8 cellular contexts compared by ENCODE assay signal in the genomic region with DNA sequence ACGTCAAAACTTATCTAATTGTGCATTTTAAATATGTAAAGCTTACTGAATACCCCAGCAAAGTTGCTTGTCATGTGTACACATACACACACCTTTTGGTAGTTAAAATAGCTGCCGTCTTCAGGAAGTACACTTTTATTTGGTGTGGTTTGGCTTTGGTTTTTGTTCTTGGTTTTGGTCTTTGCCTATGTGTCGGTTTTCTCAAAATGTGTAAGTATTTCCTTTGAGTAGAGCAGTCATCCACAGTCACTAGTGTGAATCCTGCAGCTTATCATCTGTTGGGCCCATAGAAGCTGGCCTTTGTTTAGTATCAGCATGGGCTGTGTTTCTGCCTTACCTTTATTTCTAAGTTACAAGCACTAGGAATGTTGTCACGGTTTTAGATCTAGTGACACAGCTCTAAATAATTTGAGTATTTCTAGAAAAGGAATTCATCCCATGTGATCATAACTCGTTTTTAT. TPM values are rescaled to one million over a fixed set of nuclear protein-coding genes. Genes with fewer than 3 reads are reported as not detected.
DNase-seq lines count a peak whose midpoint lies in the region; ATAC-seq and TF ChIP-seq lines count a peak whose summit lies in the region.

No MANE protein-coding gene starts in this region.

- H3K4me1 ChIP-seq in GM23338 (ENCODE audit: insufficient read depth): peaks cover 38% of the 10 kb centered on the region

- no peak overlapping the region for H3K27ac ChIP-seq in GM23338 (ENCODE audit: low read depth)

- H3K9me2 ChIP-seq in GM23338 (ENCODE audit: insufficient read depth): no peaks in the 10 kb centered on the region

- TF ChIP-seq CTCF in GM23338 (conservative IDR thresholded peaks at IDR 0.05; ENCODE audit: low read depth in 2 of 2): no peak

- no peaks in the 10 kb centered on the region for H3K27me3 ChIP-seq in GM23338 (ENCODE audit: insufficient read depth)

- POLR2A ChIA-PET in naive thymus-derived CD8-positive, alpha-beta T cell (lab: Charles Lee): interaction anchor here (0.8 to 3.1 kb wide), 5 partner anchors 10 to 365 kb away, joined by 3 to 39 read pairs (median 3); partner anchors contain the start of gene GDI2

- H3K36me3 Mint-ChIP-seq in GM23338 (ENCODE audit: low read depth): peaks cover 10% of the 10 kb centered on the region
- H3K36me3 Mint-ChIP-seq in naive thymus-derived CD8-positive, alpha-beta T cell: peaks cover 0 to 13% (median 0%) of the 10 kb centered on the region in 3 donors

- H3K36me3 ChIP-seq in GM23338 (ENCODE audit: insufficient read depth): peaks cover 6% of the 10 kb centered on the region

- H3K4me3 Mint-ChIP-seq in GM23338: peak overlapping the region; percentile 84
- H3K4me3 Mint-ChIP-seq in naive thymus-derived CD8-positive, alpha-beta T cell: peak overlapping the region; percentile 76 to 94 (median 89)

- no peak for DNase-seq in GM23338 (ENCODE audit: low spot score)
- DNase-seq in M059J (ENCODE audit: low read depth): peak; percentile 12
- peak; percentile 46 for DNase-seq in dermis blood vessel endothelial cell
- peak in 5 of 10 donors; percentile 16 to 78 (median 59) for DNase-seq in naive thymus-derived CD8-positive, alpha-beta T cell
- DNase-seq in cortex of kidney (lab: John Stamatoyannopoulos, UW): no peak
- no peak for DNase-seq in germinal center (ENCODE audit: low spot score)
- no peak for DNase-seq in GOT3 (lab: John Stamatoyannopoulos, UW)

- peak overlapping the region; percentile 55 for H3K4me3 ChIP-seq in GM23338

- H3K27ac Mint-ChIP-seq in GM23338: peak overlapping the region; percentile 15; the same call in 1 of the 2 replicates
- peak overlapping the region in 7 of 10 donors; percentile 2 to 82 (median 39) for H3K27ac Mint-ChIP-seq in naive thymus-derived CD8-positive, alpha-beta T cell

- H3K9me3 Mint-ChIP-seq in GM23338: no peaks in the 10 kb centered on the region
- H3K9me3 Mint-ChIP-seq in naive thymus-derived CD8-positive, alpha-beta T cell: no peaks in the 10 kb centered on the region

- no peaks in the 10 kb centered on the region for H3F3A ChIP-seq in GM23338 (replicated peaks; ENCODE audit: low read depth)

- no peak overlapping the region for H2AFZ ChIP-seq in GM23338

- no peaks in the 10 kb centered on the region for H3K27me3 Mint-ChIP-seq in GM23338 (ENCODE audit: insufficient read depth, low read depth, poor library complexity)
- no peaks in the 10 kb centered on the region for H3K27me3 Mint-ChIP-seq in naive thymus-derived CD8-positive, alpha-beta T cell

- TF ChIP-seq POLR2A in GM18505 (IDR thresholded peaks at IDR 0.05; ENCODE audit: borderline replicate concordance, extremely low read depth, insufficient read depth, insufficient read length): no peak

- peaks cover 65% of the 10 kb centered on the region for H3K79me2 ChIP-seq in GM23338 (replicated peaks; ENCODE audit: insufficient read depth)

- H3K4me1 Mint-ChIP-seq in GM23338: peaks cover 28% of the 10 kb centered on the region; the same call in 2 of the 3 replicates
- H3K4me1 Mint-ChIP-seq in naive thymus-derived CD8-positive, alpha-beta T cell: peaks cover 12 to 36% (median 24%) of the 10 kb centered on the region in 4 donors

- peak overlapping the region; percentile 70 for H3K4me2 ChIP-seq in GM23338

- peak; percentile 56 for ATAC-seq in GM18505 (IDR thresholded peaks at IDR 0.05; ENCODE audit: unreplicated experiment)
- no peak for ATAC-seq in GM23338
- ATAC-seq in naive thymus-derived CD8-positive, alpha-beta T cell: peak; percentile 71 to 76

- H4K20me1 ChIP-seq in GM23338 (replicated peaks; ENCODE audit: insufficient read depth): no peaks in the 10 kb centered on the region; the same call in 1 of the 2 replicates

TF ChIP-seq in GM23338, 12 proteins besides CTCF, POLR2A, EP300 and RAD21 (continues in another document):
- TF ChIP-seq STAT1 (IDR thresholded peaks at IDR 0.05; ENCODE audit: unreplicated experiment): no peak
- no peak for TF ChIP-seq ZNF331 (CRISPR knock-in tag; IDR thresholded peaks at IDR 0.05; ENCODE audit: low read depth)
- no peak for TF ChIP-seq CREB1 (CRISPR knock-in tag; IDR thresholded peaks at IDR 0.05; ENCODE audit: low read depth)
- TF ChIP-seq, protein P1, sequence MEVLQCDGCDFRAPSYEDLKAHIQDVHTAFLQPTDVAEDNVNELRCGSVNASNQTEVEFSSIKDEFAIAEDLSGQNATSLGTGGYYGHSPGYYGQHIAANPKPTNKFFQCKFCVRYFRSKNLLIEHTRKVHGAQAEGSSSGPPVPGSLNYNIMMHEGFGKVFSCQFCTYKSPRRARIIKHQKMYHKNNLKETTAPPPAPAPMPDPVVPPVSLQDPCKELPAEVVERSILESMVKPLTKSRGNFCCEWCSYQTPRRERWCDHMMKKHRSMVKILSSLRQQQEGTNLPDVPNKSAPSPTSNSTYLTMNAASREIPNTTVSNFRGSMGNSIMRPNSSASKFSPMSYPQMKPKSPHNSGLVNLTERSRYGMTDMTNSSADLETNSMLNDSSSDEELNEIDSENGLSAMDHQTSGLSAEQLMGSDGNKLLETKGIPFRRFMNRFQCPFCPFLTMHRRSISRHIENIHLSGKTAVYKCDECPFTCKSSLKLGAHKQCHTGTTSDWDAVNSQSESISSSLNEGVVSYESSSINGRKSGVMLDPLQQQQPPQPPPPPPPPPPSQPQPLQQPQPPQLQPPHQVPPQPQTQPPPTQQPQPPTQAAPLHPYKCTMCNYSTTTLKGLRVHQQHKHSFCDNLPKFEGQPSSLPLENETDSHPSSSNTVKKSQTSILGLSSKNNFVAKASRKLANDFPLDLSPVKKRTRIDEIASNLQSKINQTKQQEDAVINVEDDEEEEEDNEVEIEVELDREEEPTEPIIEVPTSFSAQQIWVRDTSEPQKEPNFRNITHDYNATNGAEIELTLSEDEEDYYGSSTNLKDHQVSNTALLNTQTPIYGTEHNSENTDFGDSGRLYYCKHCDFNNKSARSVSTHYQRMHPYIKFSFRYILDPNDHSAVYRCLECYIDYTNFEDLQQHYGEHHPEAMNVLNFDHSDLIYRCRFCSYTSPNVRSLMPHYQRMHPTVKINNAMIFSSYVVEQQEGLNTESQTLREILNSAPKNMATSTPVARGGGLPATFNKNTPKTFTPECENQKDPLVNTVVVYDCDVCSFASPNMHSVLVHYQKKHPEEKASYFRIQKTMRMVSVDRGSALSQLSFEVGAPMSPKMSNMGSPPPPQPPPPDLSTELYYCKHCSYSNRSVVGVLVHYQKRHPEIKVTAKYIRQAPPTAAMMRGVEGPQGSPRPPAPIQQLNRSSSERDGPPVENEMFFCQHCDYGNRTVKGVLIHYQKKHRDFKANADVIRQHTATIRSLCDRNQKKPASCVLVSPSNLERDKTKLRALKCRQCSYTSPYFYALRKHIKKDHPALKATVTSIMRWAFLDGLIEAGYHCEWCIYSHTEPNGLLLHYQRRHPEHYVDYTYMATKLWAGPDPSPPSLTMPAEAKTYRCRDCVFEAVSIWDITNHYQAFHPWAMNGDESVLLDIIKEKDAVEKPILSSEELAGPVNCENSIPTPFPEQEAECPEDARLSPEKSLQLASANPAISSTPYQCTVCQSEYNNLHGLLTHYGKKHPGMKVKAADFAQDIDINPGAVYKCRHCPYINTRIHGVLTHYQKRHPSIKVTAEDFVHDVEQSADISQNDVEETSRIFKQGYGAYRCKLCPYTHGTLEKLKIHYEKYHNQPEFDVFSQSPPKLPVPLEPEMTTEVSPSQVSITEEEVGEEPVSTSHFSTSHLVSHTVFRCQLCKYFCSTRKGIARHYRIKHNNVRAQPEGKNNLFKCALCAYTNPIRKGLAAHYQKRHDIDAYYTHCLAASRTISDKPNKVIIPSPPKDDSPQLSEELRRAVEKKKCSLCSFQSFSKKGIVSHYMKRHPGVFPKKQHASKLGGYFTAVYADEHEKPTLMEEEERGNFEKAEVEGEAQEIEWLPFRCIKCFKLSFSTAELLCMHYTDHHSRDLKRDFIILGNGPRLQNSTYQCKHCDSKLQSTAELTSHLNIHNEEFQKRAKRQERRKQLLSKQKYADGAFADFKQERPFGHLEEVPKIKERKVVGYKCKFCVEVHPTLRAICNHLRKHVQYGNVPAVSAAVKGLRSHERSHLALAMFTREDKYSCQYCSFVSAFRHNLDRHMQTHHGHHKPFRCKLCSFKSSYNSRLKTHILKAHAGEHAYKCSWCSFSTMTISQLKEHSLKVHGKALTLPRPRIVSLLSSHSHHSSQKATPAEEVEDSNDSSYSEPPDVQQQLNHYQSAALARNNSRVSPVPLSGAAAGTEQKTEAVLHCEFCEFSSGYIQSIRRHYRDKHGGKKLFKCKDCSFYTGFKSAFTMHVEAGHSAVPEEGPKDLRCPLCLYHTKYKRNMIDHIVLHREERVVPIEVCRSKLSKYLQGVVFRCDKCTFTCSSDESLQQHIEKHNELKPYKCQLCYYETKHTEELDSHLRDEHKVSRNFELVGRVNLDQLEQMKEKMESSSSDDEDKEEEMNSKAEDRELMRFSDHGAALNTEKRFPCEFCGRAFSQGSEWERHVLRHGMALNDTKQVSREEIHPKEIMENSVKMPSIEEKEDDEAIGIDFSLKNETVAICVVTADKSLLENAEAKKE (CRISPR knock-in tag; IDR thresholded peaks at IDR 0.05): no peak
- TF ChIP-seq EZH2phosphoT487 (IDR thresholded peaks at IDR 0.05; ENCODE audit: unreplicated experiment): no peak
- no peak for TF ChIP-seq EZH2 (IDR thresholded peaks at IDR 0.05; ENCODE audit: low read depth, unreplicated experiment)

RNA-seq across cellular contexts. Expression of gene NET1, which starts 35.3 kb away (rescaled TPM):
- total RNA-seq in GM23338 (2014; rRNA removed; shearing (Covaris generic)): 93.9 and 98.3 TPM in 2 replicates
- 39.8 and 47.9 TPM in 2 replicates for polyA plus RNA-seq in GM23338 (2016; fragmentation: Nextera tagmentation; extraction: Ambion mirVana)
- 11.4 and 16.3 TPM in 2 replicates for total RNA-seq in M059J (2014; rRNA removed; shearing (Covaris generic))
- total RNA-seq in dermis blood vessel endothelial cell: 21.1 and 34.8 TPM in 2 replicates
- total RNA-seq in naive thymus-derived CD8-positive, alpha-beta T cell: 10 to 100 TPM; 26.9 to 30.4 TPM
- 10 to 100 TPM; 12.6 to 19.4 (median 13.0) TPM for polyA plus RNA-seq in naive thymus-derived CD8-positive, alpha-beta T cell

RNA-seq across cellular contexts. Expression of gene TUBAL3, which starts 43.0 kb away (rescaled TPM):
- not detected in 2 replicates for total RNA-seq in GM23338 (2014; rRNA removed; shearing (Covaris generic))
- not detected in 2 replicates for polyA plus RNA-seq in GM23338 (2016; fragmentation: Nextera tagmentation; extraction: Ambion mirVana)
- total RNA-seq in M059J (2014; rRNA removed; shearing (Covaris generic)): not detected in 2 replicates
- total RNA-seq in dermis blood vessel endothelial cell: 0.28 and 0.34 TPM in 2 replicates
- not detected for total RNA-seq in naive thymus-derived CD8-positive, alpha-beta T cell
- polyA plus RNA-seq in naive thymus-derived CD8-positive, alpha-beta T cell: not detected

RNA-seq across cellular contexts. Expression of gene CALML5, which starts 51.7 kb away (rescaled TPM):
- 0.27 TPM in 1 of 2 replicates, not detected in the other for total RNA-seq in GM23338 (2014; rRNA removed; shearing (Covaris generic))
- 0.26 and 0.40 TPM in 2 replicates for polyA plus RNA-seq in GM23338 (2016; fragmentation: Nextera tagmentation; extraction: Ambion mirVana)
- not detected in 2 replicates for total RNA-seq in M059J (2014; rRNA removed; shearing (Covaris generic))
- total RNA-seq in dermis blood vessel endothelial cell: not detected in 2 replicates
- total RNA-seq in naive thymus-derived CD8-positive, alpha-beta T cell: not detected
- not detected for polyA plus RNA-seq in naive thymus-derived CD8-positive, alpha-beta T cell

Comparison
In these comparisons a context has a peak if more than half of its experiments do, and no peak if none do; other contexts are left out.
1. DNase-seq: peak in M059J (single experiment) and dermis blood vessel endothelial cell (single experiment); none in GM23338 (single experiment), cortex of kidney (single experiment), germinal center (single experiment) and GOT3 (single experiment).